ENCODE assay signal across 1 cellular context in genomic region chr18:37368110-37368812, GRCh38.
TF ChIP-seq lines count a peak whose summit lies in the region.

No MANE protein-coding gene starts in this region.

TF ChIP-seq in SK-N-SH treated with all-trans-retinoic acid at 6 μM for 48 hours, 23 proteins besides CTCF, POLR2A, EP300 and RAD21 (continued from another document):
- TF ChIP-seq POU6F1 (CRISPR knock-in tag; IDR thresholded peaks at IDR 0.05; ENCODE audit: borderline replicate concordance, low read depth) (no peak), RARB (CRISPR knock-in tag; IDR thresholded peaks at IDR 0.05) (no peak), PPARA (CRISPR knock-in tag; IDR thresholded peaks at IDR 0.05; ENCODE audit: borderline replicate concordance) (no peak), ARNTL (CRISPR knock-in tag; IDR thresholded peaks at IDR 0.05; ENCODE audit: borderline replicate concordance, low read depth) (no peak), TSHZ2 (CRISPR knock-in tag; IDR thresholded peaks at IDR 0.05) (no peak), TOX (CRISPR knock-in tag; IDR thresholded peaks at IDR 0.05; ENCODE audit: borderline replicate concordance) (no peak), ISL1 (CRISPR knock-in tag; IDR thresholded peaks at IDR 0.05) (no peak), OSR1 (CRISPR knock-in tag; IDR thresholded peaks at IDR 0.05) (no peak), CSRNP3 (CRISPR knock-in tag; IDR thresholded peaks at IDR 0.05) (no peak), CSDC2 (CRISPR knock-in tag; IDR thresholded peaks at IDR 0.05) (no peak), ZNF8 (CRISPR knock-in tag; IDR thresholded peaks at IDR 0.05) (no peak), ZC3H10 (CRISPR knock-in tag; IDR thresholded peaks at IDR 0.05) (no peak), ESRRG (CRISPR knock-in tag; IDR thresholded peaks at IDR 0.05) (no peak), ZNF70 (CRISPR knock-in tag; IDR thresholded peaks at IDR 0.05) (no peak), TCF4 (CRISPR knock-in tag; IDR thresholded peaks at IDR 0.05; ENCODE audit: borderline replicate concordance) (no peak), ZFP30 (CRISPR knock-in tag; IDR thresholded peaks at IDR 0.05) (no peak), ZNF565 (CRISPR knock-in tag; conservative IDR thresholded peaks at IDR 0.05; ENCODE audit: low read depth) (no peak), GLIS3 (CRISPR knock-in tag; IDR thresholded peaks at IDR 0.05) (no peak), BACH2 (CRISPR knock-in tag; IDR thresholded peaks at IDR 0.05; ENCODE audit: borderline replicate concordance) (no peak)
